2 cellular contexts compared by ENCODE assay signal in the genomic region with DNA sequence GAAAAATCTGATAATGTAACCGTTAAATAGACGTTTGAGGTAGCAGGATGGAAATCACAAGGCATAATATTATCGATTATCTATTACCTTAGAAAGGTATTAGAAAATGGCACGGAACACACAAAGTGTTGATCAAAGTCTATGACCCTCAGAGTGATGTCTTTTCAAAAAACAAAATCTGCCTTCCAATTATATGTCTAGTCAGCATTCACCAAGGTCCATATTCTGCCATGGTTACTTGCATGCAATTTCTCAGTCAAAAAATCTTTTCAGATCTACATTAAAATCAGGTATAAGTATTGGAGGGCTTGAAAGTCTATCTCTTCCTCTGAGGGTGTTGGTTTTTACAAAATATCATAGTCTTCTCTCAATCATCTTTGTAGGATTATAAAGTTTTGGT.
TF ChIP-seq lines count a peak whose summit lies in the region.

No MANE protein-coding gene starts in this region.

TF ChIP-seq in A549, 52 proteins besides CTCF, POLR2A, EP300 and RAD21 (continued from another document):
- TF ChIP-seq, protein P1, sequence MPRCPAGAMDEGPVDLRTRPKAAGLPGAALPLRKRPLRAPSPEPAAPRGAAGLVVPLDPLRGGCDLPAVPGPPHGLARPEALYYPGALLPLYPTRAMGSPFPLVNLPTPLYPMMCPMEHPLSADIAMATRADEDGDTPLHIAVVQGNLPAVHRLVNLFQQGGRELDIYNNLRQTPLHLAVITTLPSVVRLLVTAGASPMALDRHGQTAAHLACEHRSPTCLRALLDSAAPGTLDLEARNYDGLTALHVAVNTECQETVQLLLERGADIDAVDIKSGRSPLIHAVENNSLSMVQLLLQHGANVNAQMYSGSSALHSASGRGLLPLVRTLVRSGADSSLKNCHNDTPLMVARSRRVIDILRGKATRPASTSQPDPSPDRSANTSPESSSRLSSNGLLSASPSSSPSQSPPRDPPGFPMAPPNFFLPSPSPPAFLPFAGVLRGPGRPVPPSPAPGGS (IDR thresholded peaks at IDR 0.05): no peak
- TF ChIP-seq CBX8 (IDR thresholded peaks at IDR 0.05): no peak
- no peak for TF ChIP-seq RARB (CRISPR knock-in tag; IDR thresholded peaks at IDR 0.05)
TF ChIP-seq in A549: peak in this region for 1.

TF ChIP-seq in K562, 482 proteins besides CTCF, POLR2A, EP300 and RAD21 (continued from another document):
- TF ChIP-seq MAFF (IDR thresholded peaks at IDR 0.05; ENCODE audit: low read length): peak; percentile 84
- no peak for TF ChIP-seq NR2C1 (IDR thresholded peaks at IDR 0.05)
- TF ChIP-seq NR2C1 (tag; IDR thresholded peaks at IDR 0.05): no peak
- TF ChIP-seq C11orf30 (IDR thresholded peaks at IDR 0.05; ENCODE audit: low read depth): peak; percentile 73
- no peak for TF ChIP-seq FOXA1 (IDR thresholded peaks at IDR 0.05; ENCODE audit: borderline replicate concordance)
- TF ChIP-seq SLC30A9 (CRISPR knock-in tag; IDR thresholded peaks at IDR 0.05): no peak
- no peak for TF ChIP-seq GTF2B (IDR thresholded peaks at IDR 0.05; ENCODE audit: extremely low read depth, insufficient read length)
